15 cellular contexts compared by ENCODE assay signal in genomic region chr18:28075501-28075900, GRCh38.
DNase-seq lines count a peak whose midpoint lies in the region; ATAC-seq, FAIRE-seq and TF ChIP-seq lines count a peak whose summit lies in the region.
"Had no signal": no experiment of that assay in that cellular context is flagged by ENCODE, and none has a peak within 500 bp of the region (broad histone marks: within the 10 kb centered on the region; RNA-seq: fewer than 3 reads in every experiment).

No MANE protein-coding gene starts in this region.

- H3K27ac ChIP-seq in GM23338 (ENCODE audit: low read depth) = no peak overlapping the region
- H3K27ac ChIP-seq: tibial artery had no signal

- ATAC-seq in Right ventricle myocardium superior (ENCODE audit: poor library complexity) (peak; percentile 39), Right ventricle myocardium inferior (no peak), GM23338 (no peak)

- H3K27me3 ChIP-seq in GM23338 (ENCODE audit: insufficient read depth) = no peaks in the 10 kb centered on the region
- H3K27me3 ChIP-seq: tibial artery had no signal

- no peak overlapping the region for H3K4me3 Mint-ChIP-seq in GM23338

- H3K36me3 Mint-ChIP-seq in GM23338 (ENCODE audit: low read depth) = no peaks in the 10 kb centered on the region

- no peaks in the 10 kb centered on the region for H3K9me2 ChIP-seq in GM23338 (ENCODE audit: insufficient read depth)

- no peaks in the 10 kb centered on the region for H3K9me3 Mint-ChIP-seq in GM23338

- peaks cover 18% of the 10 kb centered on the region; the same call in 1 of the 2 replicates for H3K4me1 ChIP-seq in GM23338 (ENCODE audit: insufficient read depth)
- H3K4me1 ChIP-seq: tibial artery had no signal

- peaks cover 2% of the 10 kb centered on the region for H3K27me3 Mint-ChIP-seq in GM23338 (ENCODE audit: insufficient read depth, low read depth, poor library complexity)

- no peaks in the 10 kb centered on the region for H4K20me1 ChIP-seq in GM23338 (replicated peaks; ENCODE audit: insufficient read depth)

- TF ChIP-seq CTCF in GM23338 (conservative IDR thresholded peaks at IDR 0.05; ENCODE audit: low read depth in 2 of 2) = no peak

- H3K4me2 ChIP-seq in GM23338 = no peak overlapping the region

- no peaks in the 10 kb centered on the region for H3K79me2 ChIP-seq in GM23338 (replicated peaks; ENCODE audit: insufficient read depth)

- H2AFZ ChIP-seq in GM23338 = no peak overlapping the region

- peak; percentile 85 for FAIRE-seq in islet of Langerhans (lab: Jason Lieb, UNC)
- FAIRE-seq: GM12891 had no signal

- no peaks in the 10 kb centered on the region for H3F3A ChIP-seq in GM23338 (replicated peaks; ENCODE audit: low read depth)

- DNase-seq in Right ventricle myocardium superior (no peak), Right ventricle myocardium inferior (ENCODE audit: missing footprints) (no peak), astrocyte of the hippocampus (ENCODE audit: low read depth, low spot score) (peak; percentile 41), activated gamma-delta T cell treated with Interleukin-2 at 50 U/mL for 16 hours (no peak), GM23338 (ENCODE audit: low spot score) (no peak), KG1 (lab: John Stamatoyannopoulos, UW) (no peak), NCI-H524 (lab: John Stamatoyannopoulos, UW) (no peak)
- DNase-seq: activated naive CD4-positive, alpha-beta T cell treated with Interleukin-2 at 50 U/mL for 16 hours; cortex of kidney; H7; left cardiac atrium; NCI-H1048; tibial artery had no signal

- H3K36me3 ChIP-seq in GM23338 (ENCODE audit: insufficient read depth) = no peaks in the 10 kb centered on the region
- H3K36me3 ChIP-seq: tibial artery had no signal

- no peak overlapping the region for H3K27ac Mint-ChIP-seq in GM23338

- no peak overlapping the region for H3K4me3 ChIP-seq in GM23338
- H3K4me3 ChIP-seq: tibial artery had no signal

- H3K4me1 Mint-ChIP-seq in GM23338 = peaks cover 30% of the 10 kb centered on the region

- intact Hi-C loops in Right ventricle myocardium superior (cut with DNase I) = no loop called here
- intact Hi-C loops in Right ventricle myocardium inferior (cut with DNase I) = no loop called here

TF ChIP-seq in GM23338, 12 proteins besides CTCF, POLR2A, EP300 and RAD21:
- no peak for TF ChIP-seq EZH2phosphoT487 (IDR thresholded peaks at IDR 0.05; ENCODE audit: unreplicated experiment)
- TF ChIP-seq ZNF331 (CRISPR knock-in tag; IDR thresholded peaks at IDR 0.05; ENCODE audit: low read depth) = no peak
- TF ChIP-seq STAT1 (IDR thresholded peaks at IDR 0.05; ENCODE audit: unreplicated experiment) = no peak
- no peak for TF ChIP-seq REST (IDR thresholded peaks at IDR 0.05; ENCODE audit: unreplicated experiment)
- TF ChIP-seq ZNF114 (CRISPR knock-in tag; IDR thresholded peaks at IDR 0.05) = no peak
- TF ChIP-seq EZH2 (IDR thresholded peaks at IDR 0.05; ENCODE audit: low read depth, unreplicated experiment) = no peak
TF ChIP-seq in GM23338: peak in this region for 0.
